ENCODE assay signal across 8 cellular contexts in genomic region chr9:27528886-27529315, GRCh38. TPM values are rescaled to one million over a fixed set of nuclear protein-coding genes. Genes with fewer than 3 reads are reported as not detected.
A peak's percentile ranks its signal among the peaks of the same experiment; 100 is the strongest.
DNase-seq lines count a peak whose midpoint lies in the region; ATAC-seq and TF ChIP-seq lines count a peak whose summit lies in the region.

No MANE protein-coding gene starts in this region.

- H3K36me3 ChIP-seq in liver (ENCODE audit: control insufficient read depth in 4 of 4, insufficient read depth in 3 of 4, low read depth in 1 of 4, low read length in 3 of 4), result no peaks in the 10 kb centered on the region

- H3K4me3 ChIP-seq in coronary artery (peak overlapping the region; percentile 93), liver (ENCODE audit: low read depth in 1 of 3, low read length in 3 of 3) (peak overlapping the region; percentile 65 to 78 (median 73))

- H3K27ac ChIP-seq in coronary artery (peak overlapping the region; percentile 85 to 94), liver (ENCODE audit: low read depth in 1 of 2, low read length in 2 of 2) (peak overlapping the region; percentile 37 to 64)

- peak overlapping the region; percentile 67 to 77 for H3K9ac ChIP-seq in liver (ENCODE audit: low read depth in 1 of 2, low read length in 2 of 2)

- DNase-seq in NCI-H82 (lab: John Stamatoyannopoulos, UW) (peak; percentile 39), NCI-H82 treated with DMSO at 0.1 percent for 48 hours (lab: John Stamatoyannopoulos, UW; ENCODE audit: unreplicated experiment) (no peak), coronary artery (ENCODE audit: low spot score) (peak; percentile 83), NCI-H526 treated with DMSO at 0.1 percent for 48 hours (lab: John Stamatoyannopoulos, UW) (no peak)
- DNase-seq in activated CD4-positive, CD25-positive, alpha-beta regulatory T cell treated with anti-CD3 and anti-CD28 coated beads, Interleukin-2, amount 50 U/mL, for 72 hours, result peak; percentile 47
- DNase-seq in stimulated activated CD4-positive, alpha-beta T cell treated with anti-CD3 and anti-CD28 coated beads, TNF-alpha, amount 100 ng/mL, for 24 hours (ENCODE audit: low read depth in 3 of 3), result peak in 2 of 3 experiments; percentile 3 to 40

- no peaks in the 10 kb centered on the region for H3K27me3 ChIP-seq in liver (ENCODE audit: control insufficient read depth in 4 of 4, insufficient read depth in 4 of 4, low read length in 3 of 4)

- under 1% methylated on average over 25 of the region's 25 CpGs for WGBS in liver

- no peaks in the 10 kb centered on the region for H3K9me3 ChIP-seq in liver (ENCODE audit: control insufficient read depth in 4 of 4, low read length in 3 of 4)

- TF ChIP-seq CTCF in coronary artery (IDR thresholded peaks at IDR 0.05) (no peak), liver (IDR thresholded peaks at IDR 0.05; ENCODE audit: low read depth, low read length, missing input control) (no peak)

- peak; percentile 53 for ATAC-seq in HG03342 (IDR thresholded peaks at IDR 0.05; ENCODE audit: unreplicated experiment)

- H3K4me1 ChIP-seq in liver (ENCODE audit: control insufficient read depth in 4 of 4, insufficient read depth in 4 of 4, low read length in 3 of 4), result peaks cover 3 to 23% (median 11%) of the 10 kb centered on the region in 4 donors

- no peak for TF ChIP-seq RAD21 in liver (IDR thresholded peaks at IDR 0.05)

TF ChIP-seq in liver, 16 proteins besides CTCF, POLR2A, EP300 and RAD21:
- TF ChIP-seq, protein P1, sequence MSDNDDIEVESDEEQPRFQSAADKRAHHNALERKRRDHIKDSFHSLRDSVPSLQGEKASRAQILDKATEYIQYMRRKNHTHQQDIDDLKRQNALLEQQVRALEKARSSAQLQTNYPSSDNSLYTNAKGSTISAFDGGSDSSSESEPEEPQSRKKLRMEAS (IDR thresholded peaks at IDR 0.05), result no peak
- no peak for TF ChIP-seq GABPA (IDR thresholded peaks at IDR 0.05 in 1 of 2, conservative IDR thresholded peaks at IDR 0.05 in 1 of 2)
- TF ChIP-seq SP1 (IDR thresholded peaks at IDR 0.05), result no peak
- TF ChIP-seq YY1 (IDR thresholded peaks at IDR 0.05), result no peak
- TF ChIP-seq, protein P2, sequence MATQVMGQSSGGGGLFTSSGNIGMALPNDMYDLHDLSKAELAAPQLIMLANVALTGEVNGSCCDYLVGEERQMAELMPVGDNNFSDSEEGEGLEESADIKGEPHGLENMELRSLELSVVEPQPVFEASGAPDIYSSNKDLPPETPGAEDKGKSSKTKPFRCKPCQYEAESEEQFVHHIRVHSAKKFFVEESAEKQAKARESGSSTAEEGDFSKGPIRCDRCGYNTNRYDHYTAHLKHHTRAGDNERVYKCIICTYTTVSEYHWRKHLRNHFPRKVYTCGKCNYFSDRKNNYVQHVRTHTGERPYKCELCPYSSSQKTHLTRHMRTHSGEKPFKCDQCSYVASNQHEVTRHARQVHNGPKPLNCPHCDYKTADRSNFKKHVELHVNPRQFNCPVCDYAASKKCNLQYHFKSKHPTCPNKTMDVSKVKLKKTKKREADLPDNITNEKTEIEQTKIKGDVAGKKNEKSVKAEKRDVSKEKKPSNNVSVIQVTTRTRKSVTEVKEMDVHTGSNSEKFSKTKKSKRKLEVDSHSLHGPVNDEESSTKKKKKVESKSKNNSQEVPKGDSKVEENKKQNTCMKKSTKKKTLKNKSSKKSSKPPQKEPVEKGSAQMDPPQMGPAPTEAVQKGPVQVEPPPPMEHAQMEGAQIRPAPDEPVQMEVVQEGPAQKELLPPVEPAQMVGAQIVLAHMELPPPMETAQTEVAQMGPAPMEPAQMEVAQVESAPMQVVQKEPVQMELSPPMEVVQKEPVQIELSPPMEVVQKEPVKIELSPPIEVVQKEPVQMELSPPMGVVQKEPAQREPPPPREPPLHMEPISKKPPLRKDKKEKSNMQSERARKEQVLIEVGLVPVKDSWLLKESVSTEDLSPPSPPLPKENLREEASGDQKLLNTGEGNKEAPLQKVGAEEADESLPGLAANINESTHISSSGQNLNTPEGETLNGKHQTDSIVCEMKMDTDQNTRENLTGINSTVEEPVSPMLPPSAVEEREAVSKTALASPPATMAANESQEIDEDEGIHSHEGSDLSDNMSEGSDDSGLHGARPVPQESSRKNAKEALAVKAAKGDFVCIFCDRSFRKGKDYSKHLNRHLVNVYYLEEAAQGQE (IDR thresholded peaks at IDR 0.05), result no peak
- no peak for TF ChIP-seq FOXA2 (IDR thresholded peaks at IDR 0.05)
- TF ChIP-seq, protein P3, sequence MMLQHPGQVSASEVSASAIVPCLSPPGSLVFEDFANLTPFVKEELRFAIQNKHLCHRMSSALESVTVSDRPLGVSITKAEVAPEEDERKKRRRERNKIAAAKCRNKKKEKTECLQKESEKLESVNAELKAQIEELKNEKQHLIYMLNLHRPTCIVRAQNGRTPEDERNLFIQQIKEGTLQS (IDR thresholded peaks at IDR 0.05), result no peak
- TF ChIP-seq HNF4G (IDR thresholded peaks at IDR 0.05), result no peak
- TF ChIP-seq RXRA (IDR thresholded peaks at IDR 0.05), result no peak
- TF ChIP-seq JUND (IDR thresholded peaks at IDR 0.05), result no peak
- TF ChIP-seq NR2F2 (IDR thresholded peaks at IDR 0.05), result no peak
- TF ChIP-seq, protein P4, sequence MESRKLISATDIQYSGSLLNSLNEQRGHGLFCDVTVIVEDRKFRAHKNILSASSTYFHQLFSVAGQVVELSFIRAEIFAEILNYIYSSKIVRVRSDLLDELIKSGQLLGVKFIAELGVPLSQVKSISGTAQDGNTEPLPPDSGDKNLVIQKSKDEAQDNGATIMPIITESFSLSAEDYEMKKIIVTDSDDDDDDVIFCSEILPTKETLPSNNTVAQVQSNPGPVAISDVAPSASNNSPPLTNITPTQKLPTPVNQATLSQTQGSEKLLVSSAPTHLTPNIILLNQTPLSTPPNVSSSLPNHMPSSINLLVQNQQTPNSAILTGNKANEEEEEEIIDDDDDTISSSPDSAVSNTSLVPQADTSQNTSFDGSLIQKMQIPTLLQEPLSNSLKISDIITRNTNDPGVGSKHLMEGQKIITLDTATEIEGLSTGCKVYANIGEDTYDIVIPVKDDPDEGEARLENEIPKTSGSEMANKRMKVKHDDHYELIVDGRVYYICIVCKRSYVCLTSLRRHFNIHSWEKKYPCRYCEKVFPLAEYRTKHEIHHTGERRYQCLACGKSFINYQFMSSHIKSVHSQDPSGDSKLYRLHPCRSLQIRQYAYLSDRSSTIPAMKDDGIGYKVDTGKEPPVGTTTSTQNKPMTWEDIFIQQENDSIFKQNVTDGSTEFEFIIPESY (IDR thresholded peaks at IDR 0.05), result no peak
- TF ChIP-seq TAF1 (conservative IDR thresholded peaks at IDR 0.05), result no peak

RNA-seq across cellular contexts. Expression of gene MOB3B, which starts 0.7 kb away (rescaled TPM):
- total RNA-seq in liver, result 1 to 10 TPM in 1 of 2 donors, under 1 TPM in 1; 0.79 to 1.1 TPM
- under 1 TPM; 0.36 to 0.72 TPM for polyA plus RNA-seq in liver

RNA-seq across cellular contexts. Expression of gene IFNK, which starts 4.8 kb away (rescaled TPM):
- not detected for total RNA-seq in liver
- not detected for polyA plus RNA-seq in liver

RNA-seq across cellular contexts. Expression of gene C9orf72, which starts 44.4 kb away (rescaled TPM):
- total RNA-seq in liver, result 10 to 100 TPM in 1 of 2 donors, 1 to 10 TPM in 1; 8.0 to 14.1 TPM
- 1 to 10 TPM; 2.8 to 9.2 TPM for polyA plus RNA-seq in liver

Comparison
In these comparisons a context has a peak if more than half of its experiments do, and no peak if none do; other contexts are left out.
1. DNase-seq: peak in NCI-H82 (single experiment), activated CD4-positive, CD25-positive, alpha-beta regulatory T cell treated with anti-CD3 and anti-CD28 coated beads, Interleukin-2, amount 50 U/mL, for 72 hours (single experiment), coronary artery (single experiment) and stimulated activated CD4-positive, alpha-beta T cell treated with anti-CD3 and anti-CD28 coated beads, TNF-alpha, amount 100 ng/mL, for 24 hours (2 of 3); none in NCI-H82 treated with DMSO at 0.1 percent for 48 hours (single experiment) and NCI-H526 treated with DMSO at 0.1 percent for 48 hours (single experiment).